ENCODE assay signal across 8 cellular contexts in the genomic region with DNA sequence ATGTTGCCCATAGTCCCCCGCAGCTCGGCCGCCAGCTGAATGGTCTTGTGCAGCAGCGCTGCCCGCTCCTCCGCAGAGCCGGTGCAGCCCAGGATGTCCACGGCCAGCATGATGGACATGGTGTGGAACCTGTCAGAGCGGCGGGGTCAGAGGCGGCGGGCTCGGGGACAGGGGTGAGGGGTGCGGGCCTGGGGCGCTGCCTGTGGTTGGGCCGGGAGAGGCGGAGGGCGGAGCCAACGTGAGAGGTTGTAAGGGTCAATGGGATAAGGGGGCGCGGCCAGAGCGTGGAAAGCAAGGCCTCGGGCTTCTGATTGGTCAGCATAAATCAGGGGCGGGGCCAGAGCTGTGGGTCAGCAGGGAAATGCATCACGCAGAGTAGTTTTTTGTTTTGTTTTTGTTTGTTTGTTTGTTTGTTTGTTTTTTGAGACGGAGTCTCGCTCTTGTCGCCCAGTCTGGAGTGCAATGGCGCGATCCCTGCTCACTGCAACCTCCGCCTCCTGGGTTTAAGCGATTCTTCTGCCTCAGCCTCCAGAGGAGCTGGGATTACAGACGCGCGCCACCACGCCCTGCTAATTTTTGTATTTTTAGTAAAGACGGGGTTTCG. TPM values are rescaled to one million over a fixed set of nuclear protein-coding genes. Genes with fewer than 3 reads are reported as not detected.
DNase-seq lines count a peak whose midpoint lies in the region; ATAC-seq and TF ChIP-seq lines count a peak whose summit lies in the region.
"Had no signal": no experiment of that assay in that cellular context is flagged by ENCODE, and none has a peak within 500 bp of the region (broad histone marks: within the 10 kb centered on the region; RNA-seq: fewer than 3 reads in every experiment).

No MANE protein-coding gene starts in this region.

- H3K4me3 ChIP-seq in esophagus muscularis mucosa (peak overlapping the region; percentile 21 to 36 (median 30)), uterus (no peak overlapping the region)

- H3K4me1 Mint-ChIP-seq in stimulated activated memory B cell treated with anti-CD40 and anti-IgM and Interleukin-4, amounts not matched to agents 10 μg/mL and 1 μg/mL and 100 μg/mL, for 72 hours, result no peaks in the 10 kb centered on the region

- WGBS in esophagus muscularis mucosa, result 47% methylated on average over 32 of the region's 38 CpGs

- DNase-seq in NCI-H2029 (lab: John Stamatoyannopoulos, UW) (peak; percentile 43), esophagus muscularis mucosa (ENCODE audit: extremely low spot score) (no peak), medulla oblongata (ENCODE audit: extremely low spot score) (peak; percentile 88), uterus (peak; percentile 46 to 56)
- DNase-seq in stimulated activated CD4-positive, alpha-beta T cell treated with anti-CD3 and anti-CD28 coated beads, Interleukin-4, amount 100 ng/mL, for 24 hours, result no peak
- DNase-seq: activated naive CD8-positive, alpha-beta T cell treated with anti-CD3 and anti-CD28 coated beads, Interleukin-2, amount 10 ng/mL, durations not matched to agents 7 days and 5 days had no signal

- no peak overlapping the region for H3K27ac Mint-ChIP-seq in stimulated activated memory B cell treated with anti-CD40 and anti-IgM and Interleukin-4, amounts not matched to agents 10 μg/mL and 1 μg/mL and 100 μg/mL, for 72 hours

- TF ChIP-seq CTCF in esophagus muscularis mucosa (IDR thresholded peaks at IDR 0.05) (no peak), uterus (IDR thresholded peaks at IDR 0.05) (no peak)

- peaks cover 43% of the 10 kb centered on the region for H3K36me3 Mint-ChIP-seq in stimulated activated memory B cell treated with anti-CD40 and anti-IgM and Interleukin-4, amounts not matched to agents 10 μg/mL and 1 μg/mL and 100 μg/mL, for 72 hours

- H3K4me3 Mint-ChIP-seq in stimulated activated memory B cell treated with anti-CD40 and anti-IgM and Interleukin-4, amounts not matched to agents 10 μg/mL and 1 μg/mL and 100 μg/mL, for 72 hours, result no peak overlapping the region
- H3K4me3 Mint-ChIP-seq: activated naive CD8-positive, alpha-beta T cell treated with anti-CD3 and anti-CD28 coated beads, Interleukin-2, amount 10 ng/mL, durations not matched to agents 7 days and 5 days had no signal

- TF ChIP-seq POLR2A in esophagus muscularis mucosa (IDR thresholded peaks at IDR 0.05; ENCODE audit: low read depth) (no peak), uterus (IDR thresholded peaks at IDR 0.05) (no peak)

- H3K36me3 ChIP-seq in esophagus muscularis mucosa (peaks cover 0 to 89% (median 24%) of the 10 kb centered on the region in 4 donors), uterus (no peaks in the 10 kb centered on the region)

- H3K27me3 ChIP-seq in esophagus muscularis mucosa (peaks cover 0 to 47% (median 7%) of the 10 kb centered on the region in 4 donors), uterus (no peaks in the 10 kb centered on the region)

- no peak for TF ChIP-seq EP300 in esophagus muscularis mucosa (IDR thresholded peaks at IDR 0.05)

- H3K4me1 ChIP-seq in esophagus muscularis mucosa (peaks cover 24 to 31% (median 27%) of the 10 kb centered on the region in 4 donors), uterus (no peaks in the 10 kb centered on the region)

- no peaks in the 10 kb centered on the region for H3K27me3 Mint-ChIP-seq in stimulated activated memory B cell treated with anti-CD40 and anti-IgM and Interleukin-4, amounts not matched to agents 10 μg/mL and 1 μg/mL and 100 μg/mL, for 72 hours
- H3K27me3 Mint-ChIP-seq: activated naive CD8-positive, alpha-beta T cell treated with anti-CD3 and anti-CD28 coated beads, Interleukin-2, amount 10 ng/mL, durations not matched to agents 7 days and 5 days had no signal

- intact Hi-C loops in esophagus muscularis mucosa (cut with DNase I) (no loop called here), uterus (cut with DNase I; ENCODE audit: low total_unique reads) (no loop called here)

- H3K9me3 ChIP-seq in esophagus muscularis mucosa (no peaks in the 10 kb centered on the region), uterus (no peaks in the 10 kb centered on the region)

- peak overlapping the region; percentile 20 to 59 (median 44) for H3K27ac ChIP-seq in esophagus muscularis mucosa (replicated peaks in 1 of 4)
- H3K27ac ChIP-seq in uterus, result peak overlapping the region in 1 of 2 donors; percentile 72

- H3K9me3 Mint-ChIP-seq in stimulated activated memory B cell treated with anti-CD40 and anti-IgM and Interleukin-4, amounts not matched to agents 10 μg/mL and 1 μg/mL and 100 μg/mL, for 72 hours, result no peaks in the 10 kb centered on the region
- H3K9me3 Mint-ChIP-seq: activated naive CD8-positive, alpha-beta T cell treated with anti-CD3 and anti-CD28 coated beads, Interleukin-2, amount 10 ng/mL, durations not matched to agents 7 days and 5 days had no signal

- no peak for ATAC-seq in HG02678 (IDR thresholded peaks at IDR 0.05; ENCODE audit: unreplicated experiment)
- no peak for ATAC-seq in stimulated activated memory B cell treated with anti-CD40 and anti-IgM and Interleukin-4, amounts not matched to agents 10 μg/mL and 1 μg/mL and 100 μg/mL, for 72 hours

RNA-seq across cellular contexts. Expression of a gene that starts 6.8 kb away (rescaled TPM):
- total RNA-seq in esophagus muscularis mucosa, result 1 to 10 TPM; 5.4 to 9.2 (median 7.0) TPM
- 10 to 100 TPM in 2 of 4 donors, 1 to 10 TPM in 2; 2.0 to 73.8 (median 7.0) TPM for total RNA-seq in uterus

RNA-seq across cellular contexts. Expression of a gene that starts 26.1 kb away (rescaled TPM):
- total RNA-seq in esophagus muscularis mucosa, result under 1 TPM in 3 of 4 donors, not detected in 1; under 0.01 to 0.17 (median 0.11) TPM
- total RNA-seq in uterus, result 10 to 100 TPM in 1 of 4 donors, under 1 TPM in 2, not detected in 1; 0.48 to 12.6 (median 0.67) TPM

RNA-seq across cellular contexts. Expression of a gene that starts 26.5 kb away (rescaled TPM):
- total RNA-seq in esophagus muscularis mucosa (10 to 100 TPM; 16.8 to 23.5 (median 20.5) TPM), uterus (10 to 100 TPM in 2 of 4 donors, 1 to 10 TPM in 2; 3.8 to 18.4 (median 10.4) TPM)

RNA-seq across cellular contexts. Expression of a gene that starts 35.1 kb away (rescaled TPM):
- under 1 TPM in 2 of 4 donors, not detected in 2; 0.26 to 0.42 TPM for total RNA-seq in esophagus muscularis mucosa
- 1 to 10 TPM in 3 of 4 donors, not detected in 1; 2.1 to 5.4 (median 4.4) TPM for total RNA-seq in uterus

RNA-seq across cellular contexts. Expression of a gene that starts 36.5 kb away (rescaled TPM):
- total RNA-seq in esophagus muscularis mucosa (10 to 100 TPM in 3 of 4 donors, 1 to 10 TPM in 1; 5.0 to 18.1 (median 14.3) TPM), uterus (10 to 100 TPM in 3 of 4 donors, 1 to 10 TPM in 1; 3.6 to 38.1 (median 19.8) TPM)

Comparison
In these comparisons a context has a peak if more than half of its experiments do, and no peak if none do; other contexts are left out.
1. DNase-seq: peak in NCI-H2029 (single experiment), medulla oblongata (single experiment) and uterus (2 of 2); none in esophagus muscularis mucosa (single experiment) and stimulated activated CD4-positive, alpha-beta T cell treated with anti-CD3 and anti-CD28 coated beads, Interleukin-4, amount 100 ng/mL, for 24 hours (single experiment).
2. H3K4me3 ChIP-seq: peak in esophagus muscularis mucosa (4 of 4); none in uterus (0 of 2).